Comparison of ENCODE assay signal across 2 cellular contexts in the genomic region with DNA sequence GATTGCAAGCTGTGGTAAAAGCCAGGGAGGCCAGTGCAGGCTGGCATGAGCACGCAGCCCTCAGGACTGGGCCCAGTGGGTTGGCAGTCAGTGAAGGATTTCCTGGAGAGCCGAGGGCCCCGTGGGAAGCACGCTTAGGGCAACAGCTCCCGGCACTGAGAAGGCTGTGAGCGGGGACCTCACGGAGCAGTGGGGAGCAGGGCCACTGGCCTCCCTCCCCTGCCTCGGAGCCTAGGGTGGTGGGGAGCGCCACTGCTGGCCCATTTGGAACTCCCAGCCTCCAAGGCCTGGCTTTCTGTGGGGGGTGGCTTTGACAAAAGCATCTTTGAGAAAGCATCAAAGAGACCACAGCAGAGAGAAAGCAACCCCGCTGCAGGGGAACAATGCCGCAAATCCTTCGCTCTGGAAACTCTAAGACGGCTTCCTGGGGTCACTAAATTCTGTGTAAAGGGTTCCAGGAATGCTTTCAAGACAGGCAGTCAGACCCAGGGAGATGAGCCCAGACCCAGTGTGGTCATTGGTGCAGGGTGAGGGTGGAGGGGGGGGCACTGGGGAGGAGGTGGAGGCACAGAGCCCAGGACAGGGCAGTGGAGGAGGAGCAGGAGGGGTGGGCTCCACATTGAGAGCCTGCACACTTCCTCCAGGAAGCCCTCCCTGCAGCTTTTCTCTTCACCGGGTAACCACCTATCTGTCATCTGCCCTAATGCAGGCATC.
TF ChIP-seq lines count a peak whose summit lies in the region.

No MANE protein-coding gene starts in this region.

TF ChIP-seq in GM23338, 12 proteins besides CTCF, POLR2A, EP300 and RAD21 (continued from another document):
- TF ChIP-seq, protein P1, sequence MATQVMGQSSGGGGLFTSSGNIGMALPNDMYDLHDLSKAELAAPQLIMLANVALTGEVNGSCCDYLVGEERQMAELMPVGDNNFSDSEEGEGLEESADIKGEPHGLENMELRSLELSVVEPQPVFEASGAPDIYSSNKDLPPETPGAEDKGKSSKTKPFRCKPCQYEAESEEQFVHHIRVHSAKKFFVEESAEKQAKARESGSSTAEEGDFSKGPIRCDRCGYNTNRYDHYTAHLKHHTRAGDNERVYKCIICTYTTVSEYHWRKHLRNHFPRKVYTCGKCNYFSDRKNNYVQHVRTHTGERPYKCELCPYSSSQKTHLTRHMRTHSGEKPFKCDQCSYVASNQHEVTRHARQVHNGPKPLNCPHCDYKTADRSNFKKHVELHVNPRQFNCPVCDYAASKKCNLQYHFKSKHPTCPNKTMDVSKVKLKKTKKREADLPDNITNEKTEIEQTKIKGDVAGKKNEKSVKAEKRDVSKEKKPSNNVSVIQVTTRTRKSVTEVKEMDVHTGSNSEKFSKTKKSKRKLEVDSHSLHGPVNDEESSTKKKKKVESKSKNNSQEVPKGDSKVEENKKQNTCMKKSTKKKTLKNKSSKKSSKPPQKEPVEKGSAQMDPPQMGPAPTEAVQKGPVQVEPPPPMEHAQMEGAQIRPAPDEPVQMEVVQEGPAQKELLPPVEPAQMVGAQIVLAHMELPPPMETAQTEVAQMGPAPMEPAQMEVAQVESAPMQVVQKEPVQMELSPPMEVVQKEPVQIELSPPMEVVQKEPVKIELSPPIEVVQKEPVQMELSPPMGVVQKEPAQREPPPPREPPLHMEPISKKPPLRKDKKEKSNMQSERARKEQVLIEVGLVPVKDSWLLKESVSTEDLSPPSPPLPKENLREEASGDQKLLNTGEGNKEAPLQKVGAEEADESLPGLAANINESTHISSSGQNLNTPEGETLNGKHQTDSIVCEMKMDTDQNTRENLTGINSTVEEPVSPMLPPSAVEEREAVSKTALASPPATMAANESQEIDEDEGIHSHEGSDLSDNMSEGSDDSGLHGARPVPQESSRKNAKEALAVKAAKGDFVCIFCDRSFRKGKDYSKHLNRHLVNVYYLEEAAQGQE (IDR thresholded peaks at IDR 0.05; ENCODE audit: unreplicated experiment) = no peak
- no peak for TF ChIP-seq ZNF331 (CRISPR knock-in tag; IDR thresholded peaks at IDR 0.05; ENCODE audit: low read depth)
- no peak for TF ChIP-seq JUNB (IDR thresholded peaks at IDR 0.05; ENCODE audit: unreplicated experiment)
TF ChIP-seq in GM23338: peak in this region for 0.

TF ChIP-seq in HepG2, 621 proteins besides CTCF, POLR2A, EP300 and RAD21 (continued from another document):
- TF ChIP-seq ZNF484 (CRISPR knock-in tag; IDR thresholded peaks at IDR 0.05; ENCODE audit: borderline replicate concordance, low read depth) (no peak), HNF4G (IDR thresholded peaks at IDR 0.05; ENCODE audit: borderline replicate concordance, low read depth, low read length) (no peak), HNF4G (CRISPR knock-in tag; IDR thresholded peaks at IDR 0.05; ENCODE audit: borderline replicate concordance, low read depth) (no peak), GPBP1L1 (CRISPR knock-in tag; IDR thresholded peaks at IDR 0.05) (no peak), ZNF234 (CRISPR knock-in tag; conservative IDR thresholded peaks at IDR 0.05) (no peak), RORA (CRISPR knock-in tag; IDR thresholded peaks at IDR 0.05) (no peak)
- TF ChIP-seq, protein P2, sequence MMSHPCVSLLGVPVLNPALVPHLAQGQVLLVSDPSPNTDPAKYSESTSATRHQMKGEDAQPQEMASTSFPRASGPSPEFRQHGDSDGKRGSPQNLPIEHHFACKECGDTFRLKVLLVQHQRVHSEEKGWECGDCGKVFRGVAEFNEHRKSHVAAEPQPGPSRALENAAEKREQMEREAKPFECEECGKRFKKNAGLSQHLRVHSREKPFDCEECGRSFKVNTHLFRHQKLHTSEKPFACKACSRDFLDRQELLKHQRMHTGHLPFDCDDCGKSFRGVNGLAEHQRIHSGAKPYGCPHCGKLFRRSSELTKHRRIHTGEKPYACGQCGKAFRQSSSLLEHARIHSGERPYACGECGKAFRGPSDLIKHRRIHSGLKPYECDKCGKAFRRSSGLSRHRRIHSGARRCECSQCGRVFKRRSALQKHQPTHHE (CRISPR knock-in tag; IDR thresholded peaks at IDR 0.05; ENCODE audit: borderline replicate concordance) = no peak
